In the genomic region with DNA sequence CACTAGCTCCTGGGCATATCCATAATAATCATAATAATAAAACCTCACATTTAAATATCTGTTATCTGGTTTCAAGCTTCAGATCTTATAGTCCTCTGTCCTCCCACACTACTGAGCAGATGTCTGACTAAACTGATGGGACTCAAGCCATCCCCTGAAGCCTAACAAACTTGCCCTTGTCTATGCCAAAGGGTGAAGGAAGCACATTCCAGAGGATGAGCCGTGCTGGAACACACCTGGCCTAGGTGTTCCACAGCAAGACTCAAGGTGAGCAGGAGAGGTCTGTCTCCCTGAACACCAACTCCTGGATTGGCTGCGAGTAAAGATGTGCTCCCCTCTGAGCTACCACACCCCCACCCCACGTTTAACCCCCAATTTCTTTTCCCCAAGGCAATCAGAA, we compare ENCODE assay signal across 20 cellular contexts. TPM values are rescaled to one million over a fixed set of nuclear protein-coding genes. Genes with fewer than 3 reads are reported as not detected.
"Had no signal": no experiment of that assay in that cellular context is flagged by ENCODE, and none has a peak within 500 bp of the region (broad histone marks: within the 10 kb centered on the region; RNA-seq: fewer than 3 reads in every experiment).

No MANE protein-coding gene starts in this region.

- FAIRE-seq: colon, TTC549 had no signal

- DNase-seq: activated CD8-positive, alpha-beta memory T cell treated with anti-CD3 and anti-CD28 coated beads, Interleukin-2, amount 50 U/mL, for 48 hours; activated naive CD4-positive, alpha-beta T cell; activated T-cell treated with anti-CD3 and anti-CD28 coated beads, Interleukin-2, amount 50 U/mL, for 4 hours; adrenal gland; brain microvascular endothelial cell; effector memory CD4-positive, alpha-beta T cell; left lung; naive thymus-derived CD4-positive, alpha-beta T cell; occipital lobe; stimulated activated CD4-positive, alpha-beta T cell treated with anti-CD3 and anti-CD28 coated beads, Interleukin-4, amount 100 ng/mL, for 24 hours; stimulated activated naive CD8-positive, alpha-beta T cell treated with anti-CD3 and anti-CD28 coated beads, Interleukin-15, Interleukin-2, amounts not matched to agents 100 U/mL and 50 U/mL, for 24 hours; T-helper 1 cell; tibial artery; uterus; WERI-Rb-1 had no signal

- H3K27ac ChIP-seq: adrenal gland, ascending aorta, brain microvascular endothelial cell, left lung, tibial artery, uterus, WERI-Rb-1 had no signal

- H3K36me3 ChIP-seq: adrenal gland, ascending aorta, brain microvascular endothelial cell, left lung, tibial artery, uterus, WERI-Rb-1 had no signal

- H3K4me1 ChIP-seq: adrenal gland, ascending aorta, left lung, tibial artery, uterus had no signal

- H3K4me3 ChIP-seq: adrenal gland, ascending aorta, left lung, lung, tibial artery, uterus had no signal

- H3K9me3 ChIP-seq: adrenal gland, ascending aorta, left lung, tibial artery, uterus had no signal

- ATAC-seq: activated T-cell treated with anti-CD3 and anti-CD28 coated beads, Interleukin-2, amount 50 U/mL, for 4 hours; left lung; naive thymus-derived CD4-positive, alpha-beta T cell; stimulated activated naive CD8-positive, alpha-beta T cell treated with anti-CD3 and anti-CD28 coated beads, Interleukin-15, Interleukin-2, amounts not matched to agents 100 U/mL and 50 U/mL, for 24 hours had no signal

- H3K27me3 ChIP-seq: adrenal gland, ascending aorta, brain microvascular endothelial cell, left lung, tibial artery, uterus had no signal

RNA-seq across cellular contexts. Expression of a gene that starts 14.7 kb away (rescaled TPM):
- total RNA-seq: activated T-helper 2 cell treated with anti-CD3 and anti-CD28 coated beads, Interferon-gamma antibody, Interleukin-2, Interleukin-4, amounts not matched to agents 10 μg/mL and 5 μg/mL and 100 μg/mL, durations not matched to agents 14 hours and 24 hours and 36 hours had no signal
- polyA plus RNA-seq: naive thymus-derived CD4-positive, alpha-beta T cell had no signal
